18 cellular contexts compared by ENCODE assay signal in genomic region chr2:96687266-96687665, GRCh38. TPM values are rescaled to one million over a fixed set of nuclear protein-coding genes. Genes with fewer than 3 reads are reported as not detected.
DNase-seq lines count a peak whose midpoint lies in the region; ATAC-seq, FAIRE-seq and TF ChIP-seq lines count a peak whose summit lies in the region.
"Had no signal": no experiment of that assay in that cellular context is flagged by ENCODE, and none has a peak within 500 bp of the region (broad histone marks: within the 10 kb centered on the region; RNA-seq: fewer than 3 reads in every experiment).

No MANE protein-coding gene starts in this region.

- ATAC-seq in IMR-90 (ENCODE audit: low read depth) (no peak), GM21515 (IDR thresholded peaks at IDR 0.05; ENCODE audit: unreplicated experiment) (no peak), GM19324 (IDR thresholded peaks at IDR 0.05; ENCODE audit: low FRiP score, unreplicated experiment) (no peak)

- TF ChIP-seq POLR2A in IMR-90 (IDR thresholded peaks at IDR 0.05; ENCODE audit: low read depth, low read length): no peak
- no peak for TF ChIP-seq POLR2A in H1 (IDR thresholded peaks at IDR 0.05; ENCODE audit: control extremely low read depth in 1 of 2, low read depth in 2 of 2, low read length in 2 of 2)

- H3K27ac ChIP-seq in IMR-90 (ENCODE audit: insufficient read depth, low read length) (no peak overlapping the region), H1 (ENCODE audit: low read depth, low read length) (no peak overlapping the region)
- H3K27ac ChIP-seq: KMS-11, SJSA1 had no signal

- no peak overlapping the region for H2BK12ac ChIP-seq in H1 (ENCODE audit: low read depth, low read length)

- no peak overlapping the region for H3K9ac ChIP-seq in IMR-90 (ENCODE audit: low read depth, low read length)
- H3K9ac ChIP-seq in H1 (replicated peaks in 1 of 4; ENCODE audit: extremely low read depth in 1 of 4, low read depth in 3 of 4, low read length in 3 of 4): no peak overlapping the region
- H3K9ac ChIP-seq: KMS-11 had no signal

- intact Hi-C loops in IMR-90 (cut with micrococcal nuclease): no loop called here
- intact Hi-C loops in posterior vena cava (cut with DNase I): no loop called here

- H2BK120ac ChIP-seq in IMR-90 (ENCODE audit: low read depth, low read length) (no peak overlapping the region), H1 (replicated peaks; ENCODE audit: low read depth, low read length) (no peak overlapping the region)

- no peak for FAIRE-seq in H1 (lab: Jason Lieb, UNC)
- FAIRE-seq in D721Med (lab: Jason Lieb, UNC): no peak
- FAIRE-seq: GM12892, H54 had no signal

- DNase-seq in SHP77 (lab: John Stamatoyannopoulos, UW) (peak; percentile 25 to 27), SHP77 treated with DMSO at 0.1 percent for 48 hours (lab: John Stamatoyannopoulos, UW) (no peak), IMR-90 (no peak), H1 (ENCODE audit: low read depth in 1 of 2, low spot score in 2 of 2) (no peak), posterior vena cava (ENCODE audit: low spot score) (peak; percentile 61), D721Med (ENCODE audit: insufficient read length, low spot score) (no peak)
- DNase-seq: CD4-positive, alpha-beta memory T cell; NCI-H1048; NCI-H1436 treated with DMSO at 0.1 percent for 48 hours; NCI-H526 treated with DMSO at 0.1 percent for 48 hours; RPMI8226 had no signal

- H3K9me3 ChIP-seq in IMR-90 (ENCODE audit: control insufficient read depth, insufficient read depth, low read length): no peaks in the 10 kb centered on the region
- H3K9me3 ChIP-seq in H1 (ENCODE audit: insufficient read depth in 2 of 2, low read depth in 1 of 2, low read length in 1 of 2): no peaks in the 10 kb centered on the region
- H3K9me3 ChIP-seq: SJSA1 had no signal

- 94% methylated on average over 3 of the region's 3 CpGs; no CpG with 5 or more reads in 1 of the 2 experiments for WGBS in IMR-90 (ENCODE audit: extremely low coverage in 2 of 2, insufficient read length in 1 of 2), 2 experiments
- WGBS in H1 (ENCODE audit: extremely low coverage in 1 of 2, insufficient coverage in 1 of 2, insufficient read length in 1 of 2, insufficient replicate concordance in 2 of 2, low coverage in 1 of 2, low lambda C conversion rate in 2 of 2, missing lambda C conversion rate in 1 of 2), 2 experiments: 83% methylated on average over 3 of the region's 3 CpGs; no CpG with 5 or more reads in 1 of the 2 experiments

- H3K4me3 ChIP-seq in IMR-90 (ENCODE audit: insufficient read depth, low read depth, low read length) (no peak overlapping the region), H1 (ENCODE audit: extremely low read depth in 1 of 4, insufficient read depth in 2 of 4, low read depth in 3 of 4, low read length in 4 of 4) (no peak overlapping the region)
- H3K4me3 ChIP-seq: SJSA1 had no signal

- H3K56ac ChIP-seq in IMR-90 (ENCODE audit: extremely low read depth, insufficient read depth, low read length): no peak overlapping the region
- no peak overlapping the region for H3K56ac ChIP-seq in H1 (replicated peaks; ENCODE audit: insufficient read length, low read depth, low read length)

- no peaks in the 10 kb centered on the region for H3K36me3 ChIP-seq in IMR-90 (ENCODE audit: control insufficient read depth, insufficient read depth, low read length)
- H3K36me3 ChIP-seq in H1 (ENCODE audit: control insufficient read depth in 2 of 4, insufficient read depth in 4 of 4, low read length in 3 of 4): no peaks in the 10 kb centered on the region
- H3K36me3 ChIP-seq: SJSA1 had no signal

- H2BK20ac ChIP-seq in IMR-90 (ENCODE audit: low read depth, low read length) (no peak overlapping the region), H1 (ENCODE audit: low read length) (no peak overlapping the region)

- H3K4ac ChIP-seq in IMR-90 (ENCODE audit: low read depth, low read length) (no peak overlapping the region; the same call in 1 of the 2 replicates), H1 (replicated peaks; ENCODE audit: insufficient read length, low read depth, low read length) (no peak overlapping the region)

- peak overlapping the region; percentile 37 for H2AK9ac ChIP-seq in IMR-90 (replicated peaks; ENCODE audit: low read depth, low read length, poor library complexity)

- H2BK15ac ChIP-seq in IMR-90 (ENCODE audit: low read depth, low read length) (no peak overlapping the region), H1 (ENCODE audit: low read length) (no peak overlapping the region)

- TF ChIP-seq RAD21 in IMR-90 (IDR thresholded peaks at IDR 0.05; ENCODE audit: low read length) (no peak), H1 (IDR thresholded peaks at IDR 0.05 in 1 of 2, conservative IDR thresholded peaks at IDR 0.05 in 1 of 2; ENCODE audit: low read depth in 2 of 2, low read length in 2 of 2) (no peak)

- no peaks in the 10 kb centered on the region for H4K20me1 ChIP-seq in IMR-90 (ENCODE audit: insufficient read depth, low read length)
- no peaks in the 10 kb centered on the region for H4K20me1 ChIP-seq in H1 (replicated peaks in 1 of 2; ENCODE audit: control insufficient read depth in 1 of 2, insufficient read depth in 2 of 2, low read length in 2 of 2)

- no peaks in the 10 kb centered on the region for H3K9me1 ChIP-seq in IMR-90 (ENCODE audit: insufficient read depth, low read length)

- H3K4me1 ChIP-seq in IMR-90 (ENCODE audit: control insufficient read depth, insufficient read depth, low read length) (peaks cover 12% of the 10 kb centered on the region; the same call in 1 of the 2 replicates), H1 (replicated peaks in 1 of 4; ENCODE audit: control insufficient read depth in 3 of 4, insufficient read depth in 4 of 4, low read length in 3 of 4) (peaks cover 0 to 6% (median under 1%) of the 10 kb centered on the region in 4 experiments; a peak in 3 of 7 replicates)
- H3K4me1 ChIP-seq: SJSA1 had no signal

- TF ChIP-seq CTCF in IMR-90 (conservative IDR thresholded peaks at IDR 0.05; ENCODE audit: low read depth, low read length) (no peak), H1 (IDR thresholded peaks at IDR 0.05; ENCODE audit: control extremely low read depth in 1 of 3, insufficient read depth in 1 of 3, low read depth in 1 of 3, low read length in 3 of 3) (no peak), D721Med (IDR thresholded peaks at IDR 0.05; ENCODE audit: insufficient read depth, missing control alignments) (no peak)

- no peaks in the 10 kb centered on the region for H3K79me2 ChIP-seq in H1 (ENCODE audit: control insufficient read depth in 1 of 2, insufficient read depth in 2 of 2, low read length in 2 of 2)

- no peak for TF ChIP-seq EP300 in H1 (IDR thresholded peaks at IDR 0.05; ENCODE audit: borderline replicate concordance in 1 of 2, low read depth in 2 of 2, low read length in 2 of 2)

- dilution Hi-C loops in IMR-90 (cut with HindIII; ENCODE audit: low sequenced_read_pairs, unreplicated experiment): no loop called here

- H3K14ac ChIP-seq in IMR-90 (replicated peaks; ENCODE audit: low read depth, low read length) (no peak overlapping the region), H1 (ENCODE audit: insufficient read length) (no peak overlapping the region)

- BruUV-seq in IMR-90 (replicated peaks; lab: Mats Ljungman, UMichigan): no TSS peak

- CTCF ChIA-PET in IMR-90 (lab: Yijun Ruan, JAX): no interaction called here
- CTCF ChIA-PET in H1 (lab: Charles Lee; ENCODE audit: partially characterized antibody): interaction anchor here (2.7 kb wide), 1 partner anchor 12 kb away, joined by 7 read pairs; no protein-coding TSS in a partner anchor

- H2BK5ac ChIP-seq in IMR-90 (ENCODE audit: low read depth, low read length, poor library complexity, severe bottlenecking) (no peak overlapping the region), H1 (ENCODE audit: low read depth, low read length) (0 out of 2 replicates have a peak overlapping the region, but pooled peaks have one; percentile 1)

- POLR2A ChIA-PET in IMR-90 (lab: Charles Lee; ENCODE audit: unreplicated experiment): no interaction called here
- POLR2A ChIA-PET in H1 (lab: Charles Lee; ENCODE audit: partially characterized antibody): interaction anchor here (0.9 kb wide), 1 partner anchor 10 kb away, joined by 3 read pairs; no protein-coding TSS in a partner anchor

- in situ Hi-C loops in IMR-90 (cut with MboI; ENCODE audit: low sequenced_read_pairs): no loop called here

- no peak overlapping the region for H4K8ac ChIP-seq in IMR-90 (ENCODE audit: low read depth in 2 of 2, low read length in 2 of 2)
- no peak overlapping the region for H4K8ac ChIP-seq in H1 (ENCODE audit: extremely low read depth, insufficient read depth, low read length)

- no peaks in the 10 kb centered on the region for H3K79me1 ChIP-seq in IMR-90 (ENCODE audit: low read depth in 1 of 2, low read length in 2 of 2)
- no peaks in the 10 kb centered on the region for H3K79me1 ChIP-seq in H1 (ENCODE audit: low read depth, low read length)

- H3K23ac ChIP-seq in IMR-90 (ENCODE audit: low read depth, low read length) (no peak overlapping the region; the same call in 1 of the 2 replicates), H1 (ENCODE audit: insufficient read length) (no peak overlapping the region)

- H3K18ac ChIP-seq in IMR-90 (ENCODE audit: low read depth, low read length) (no peak overlapping the region), H1 (ENCODE audit: extremely low read depth, low read length) (no peak overlapping the region)

- H3K4me2 ChIP-seq in IMR-90 (ENCODE audit: low read depth, low read length): no peak overlapping the region
- no peak overlapping the region for H3K4me2 ChIP-seq in H1 (ENCODE audit: insufficient read depth in 1 of 2, low read depth in 2 of 2, low read length in 2 of 2)
- H3K4me2 ChIP-seq: KMS-11 had no signal

- no peak overlapping the region for H2AFZ ChIP-seq in IMR-90 (replicated peaks; ENCODE audit: low read length, poor library complexity)
- no peak overlapping the region for H2AFZ ChIP-seq in H1 (ENCODE audit: low read length)

- H4K91ac ChIP-seq in IMR-90 (ENCODE audit: insufficient read depth, low read depth, low read length) (no peak overlapping the region), H1 (replicated peaks; ENCODE audit: insufficient read length, low read length) (no peak overlapping the region)

- H3K23me2 ChIP-seq in H1 (ENCODE audit: low read depth, low read length): no peaks in the 10 kb centered on the region

- no peak overlapping the region for H2AK5ac ChIP-seq in IMR-90 (ENCODE audit: low read depth, low read length)
- no peak overlapping the region for H2AK5ac ChIP-seq in H1 (ENCODE audit: low read depth, low read length)

- H4K5ac ChIP-seq in IMR-90 (ENCODE audit: low read depth, low read length) (no peak overlapping the region), H1 (ENCODE audit: insufficient read length, low read depth, low read length) (no peak overlapping the region)

- H3K27me3 ChIP-seq in IMR-90 (ENCODE audit: control insufficient read depth, insufficient read depth, low read length): peaks cover 13% of the 10 kb centered on the region; the same call in 1 of the 2 replicates
- H3K27me3 ChIP-seq in H1 (replicated peaks in 1 of 4; ENCODE audit: control insufficient read depth in 3 of 4, extremely low read depth in 1 of 4, insufficient read depth in 3 of 4, low read length in 3 of 4): no peaks in the 10 kb centered on the region
- H3K27me3 ChIP-seq: SJSA1 had no signal

RNA-seq across cellular contexts. Expression of gene FER1L5, which starts 44.7 kb away (rescaled TPM):
- total RNA-seq in IMR-90 (2012; rRNA removed): 0.28 and 0.36 TPM in 2 replicates
- 0.09 and 0.15 TPM in 2 replicates for polyA plus RNA-seq in IMR-90 (2012; rRNA removed)
- polyA plus RNA-seq in IMR-90 (2012; cell fraction: cytosol; rRNA removed): under 0.01 and 0.03 TPM in 2 replicates
- polyA plus RNA-seq in IMR-90 (2012; cell fraction: nucleus; rRNA removed; ENCODE audit: low replicate concordance): 0.38 and 0.86 TPM in 2 replicates
- 0.69 and 0.88 TPM in 2 replicates for total RNA-seq in H1 (2021; fragmentation: NEBNext Ultra II Directional; extraction: Animal tissue kit (Norgen Biotek cat#: 25700))
- polyA plus RNA-seq in H1 (2011; rRNA removed): 0.23 and 0.38 TPM in 2 replicates
- 0.39 TPM for polyA plus RNA-seq in H1 (2011; cell fraction: cytosol; rRNA removed)
- polyA plus RNA-seq in H1 (2011; cell fraction: nucleus; rRNA removed): 2.1 TPM
- 0.11 to 0.52 TPM (median 0.32 TPM) in 4 replicates for polyA plus RNA-seq in H1 (2012, experiment 1 of 2)
- polyA plus RNA-seq in H1 (2012, experiment 2 of 2): 0.14 TPM
- polyA plus RNA-seq in H1 (2013, experiment 1 of 2): 0.14 TPM
- 0.11 TPM for polyA plus RNA-seq in H1 (2013, experiment 2 of 2)
- 2.3 and 2.4 TPM in 2 replicates for polyA minus RNA-seq in H1 (2011; rRNA and poly(A)+ RNA removed)
- polyA minus RNA-seq in H1 (2011; cell fraction: cytosol; rRNA and poly(A)+ RNA removed): 1.7 TPM
- 4.4 TPM for polyA minus RNA-seq in H1 (2011; cell fraction: nucleus; rRNA and poly(A)+ RNA removed)
- under 1 TPM in 1 of 2 donors, not detected in 1; 0.05 TPM for total RNA-seq in posterior vena cava
- total RNA-seq: CD4-positive, alpha-beta memory T cell; MCF 10A; SJSA1 had no signal
- polyA plus RNA-seq: CD4-positive, alpha-beta memory T cell had no signal

RNA-seq across cellular contexts. Expression of gene KANSL3, which starts 49.2 kb away (rescaled TPM):
- total RNA-seq in IMR-90 (2012; rRNA removed) (25.0 and 26.3 TPM in 2 replicates), posterior vena cava (10 to 100 TPM; 34.0 to 36.1 TPM)
- polyA plus RNA-seq in IMR-90 (2012; rRNA removed) (19.5 and 22.2 TPM in 2 replicates), H1 (2011; rRNA removed) (19.8 and 30.4 TPM in 2 replicates)
- polyA plus RNA-seq in IMR-90 (2012; cell fraction: cytosol; rRNA removed): 8.4 and 8.6 TPM in 2 replicates
- 41.0 and 52.4 TPM in 2 replicates for polyA plus RNA-seq in IMR-90 (2012; cell fraction: nucleus; rRNA removed; ENCODE audit: low replicate concordance)
- 31.4 and 32.6 TPM in 2 replicates for total RNA-seq in H1 (2021; fragmentation: NEBNext Ultra II Directional; extraction: Animal tissue kit (Norgen Biotek cat#: 25700))
- polyA plus RNA-seq in H1 (2011; cell fraction: cytosol; rRNA removed): 19.8 TPM
- polyA plus RNA-seq in H1 (2011; cell fraction: nucleus; rRNA removed): 78.4 TPM
- 23.3 to 27.3 TPM (median 25.1 TPM) in 4 replicates for polyA plus RNA-seq in H1 (2012, experiment 1 of 2)
- polyA plus RNA-seq in H1 (2012, experiment 2 of 2): 10.6 TPM
- 13.0 TPM for polyA plus RNA-seq in H1 (2013, experiment 1 of 2)
- polyA plus RNA-seq in H1 (2013, experiment 2 of 2): 12.2 TPM
- 81.0 and 84.5 TPM in 2 replicates for polyA minus RNA-seq in H1 (2011; rRNA and poly(A)+ RNA removed)
- polyA minus RNA-seq in H1 (2011; cell fraction: cytosol; rRNA and poly(A)+ RNA removed): 19.4 TPM
- polyA minus RNA-seq in H1 (2011; cell fraction: nucleus; rRNA and poly(A)+ RNA removed): 55.6 TPM

RNA-seq across cellular contexts. Expression of gene LMAN2L, which starts 52.6 kb away (rescaled TPM):
- 19.2 and 22.9 TPM in 2 replicates for total RNA-seq in IMR-90 (2012; rRNA removed)
- 20.8 and 22.5 TPM in 2 replicates for polyA plus RNA-seq in IMR-90 (2012; rRNA removed)
- 14.9 and 18.4 TPM in 2 replicates for polyA plus RNA-seq in IMR-90 (2012; cell fraction: cytosol; rRNA removed)
- polyA plus RNA-seq in IMR-90 (2012; cell fraction: nucleus; rRNA removed; ENCODE audit: low replicate concordance): 13.0 and 23.6 TPM in 2 replicates
- total RNA-seq in H1 (2021; fragmentation: NEBNext Ultra II Directional; extraction: Animal tissue kit (Norgen Biotek cat#: 25700)): 14.3 and 15.7 TPM in 2 replicates
- polyA plus RNA-seq in H1 (2011; rRNA removed): 11.1 and 17.6 TPM in 2 replicates
- polyA plus RNA-seq in H1 (2011; cell fraction: cytosol; rRNA removed): 17.3 TPM
- polyA plus RNA-seq in H1 (2011; cell fraction: nucleus; rRNA removed): 14.4 TPM
- 15.9 to 19.5 TPM (median 18.1 TPM) in 4 replicates for polyA plus RNA-seq in H1 (2012, experiment 1 of 2)
- polyA plus RNA-seq in H1 (2012, experiment 2 of 2): 17.5 TPM
- polyA plus RNA-seq in H1 (2013, experiment 1 of 2): 18.3 TPM
- polyA plus RNA-seq in H1 (2013, experiment 2 of 2): 21.0 TPM
- 20.1 and 25.3 TPM in 2 replicates for polyA minus RNA-seq in H1 (2011; rRNA and poly(A)+ RNA removed)
- 7.6 TPM for polyA minus RNA-seq in H1 (2011; cell fraction: cytosol; rRNA and poly(A)+ RNA removed)
- 9.3 TPM for polyA minus RNA-seq in H1 (2011; cell fraction: nucleus; rRNA and poly(A)+ RNA removed)
- total RNA-seq in posterior vena cava: 10 to 100 TPM in 1 of 2 donors, 1 to 10 TPM in 1; 9.0 to 14.5 TPM

Comparison
In these comparisons a context has a peak if more than half of its experiments do, and no peak if none do; other contexts are left out.
1. DNase-seq: peak in SHP77 (2 of 2) and posterior vena cava (single experiment); none in SHP77 treated with DMSO at 0.1 percent for 48 hours (single experiment), IMR-90 (single experiment), H1 (0 of 2) and D721Med (single experiment).